In genomic region chr7:85705076-85705475, GRCh38 we compare ENCODE assay signal across 25 cellular contexts.
"Had no signal": no experiment of that assay in that cellular context is flagged by ENCODE, and none has a peak within 500 bp of the region (broad histone marks: within the 10 kb centered on the region; RNA-seq: fewer than 3 reads in every experiment).

No MANE protein-coding gene starts in this region.

- H3K27me3 Mint-ChIP-seq: dendritic cell treated with granulocyte-macrophage colony-stimulating factor and Interleukin-4, amounts not matched to agents 40 ng/mL and 50 ng/mL, for 4 days; naive B cell; natural killer cell treated with Interleukin-12 subunit alpha and Interleukin-12 subunit beta and Interleukin-15 and Interleukin-18, amount 100 ng/mL, for 72 hours; stimulated activated naive B cell treated with anti-CD40 and anti-IgM and Interleukin-4, amounts not matched to agents 10 μg/mL and 1 μg/mL and 100 μg/mL, for 72 hours; stimulated activated naive CD8-positive, alpha-beta T cell treated with anti-CD3 and anti-CD28 coated beads, Interleukin-15, Interleukin-2, amounts not matched to agents 100 ng/mL and 50 ng/mL, for 24 hours had no signal

- H3K4me1 Mint-ChIP-seq: naive B cell; neural crest cell; stimulated activated naive B cell treated with anti-CD40 and anti-IgM and Interleukin-4, amounts not matched to agents 10 μg/mL and 1 μg/mL and 100 μg/mL, for 72 hours had no signal

- H3K27ac Mint-ChIP-seq: dendritic cell treated with granulocyte-macrophage colony-stimulating factor and Interleukin-4, amounts not matched to agents 40 ng/mL and 50 ng/mL, for 4 days; mesothelial cell of epicardium; naive B cell; natural killer cell treated with Interleukin-12 subunit alpha and Interleukin-12 subunit beta and Interleukin-15 and Interleukin-18, amount 100 ng/mL, for 72 hours; stimulated activated naive B cell treated with anti-CD40 and anti-IgM and Interleukin-4, amounts not matched to agents 10 μg/mL and 1 μg/mL and 100 μg/mL, for 72 hours; stimulated activated naive CD8-positive, alpha-beta T cell treated with anti-CD3 and anti-CD28 coated beads, Interleukin-15, Interleukin-2, amounts not matched to agents 100 ng/mL and 50 ng/mL, for 24 hours had no signal

- DNase-seq: colonic mucosa; effector CD8-positive, alpha-beta T cell; gastrocnemius medialis; head of caudate nucleus; left cardiac atrium; left lung; mesenchymal stem cell; mucosa of descending colon; naive B cell; pancreas; right lobe of liver; small intestine; stimulated activated CD4-positive, alpha-beta T cell treated with anti-CD3 and anti-CD28 coated beads, Interleukin-15, amount 100 ng/mL, for 24 hours; stimulated activated CD4-positive, alpha-beta T cell treated with anti-CD3 and anti-CD28 coated beads, Interleukin-2, amount 100 ng/mL, for 48 hours; stimulated activated naive B cell treated with anti-CD40 and anti-IgM and Interleukin-4, amounts not matched to agents 10 μg/mL and 1 μg/mL and 100 μg/mL, for 72 hours; upper lobe of left lung had no signal

- H3K27me3 ChIP-seq: esophagus muscularis mucosa, gastrocnemius medialis, left lung, neutrophil, pancreas, right lobe of liver, tibial nerve, upper lobe of left lung had no signal

- H3K9me3 ChIP-seq: colonic mucosa, esophagus muscularis mucosa, gastrocnemius medialis, left lung, mucosa of descending colon, neutrophil, pancreas, right lobe of liver, thoracic aorta, tibial nerve, upper lobe of left lung had no signal

- H3K36me3 ChIP-seq: colonic mucosa, esophagus muscularis mucosa, gastrocnemius medialis, left lung, neutrophil, pancreas, right lobe of liver, thoracic aorta, tibial nerve, upper lobe of left lung had no signal

- H3K4me1 ChIP-seq: colonic mucosa, esophagus muscularis mucosa, gastrocnemius medialis, left lung, pancreas, right lobe of liver, tibial nerve, upper lobe of left lung had no signal

- ATAC-seq: gastrocnemius medialis; left cardiac atrium; left lung; mucosa of descending colon; natural killer cell treated with Interleukin-12 subunit alpha and Interleukin-12 subunit beta and Interleukin-15 and Interleukin-18, amount 100 ng/mL, for 72 hours; pancreas; right lobe of liver; stimulated activated naive B cell treated with anti-CD40 and anti-IgM and Interleukin-4, amounts not matched to agents 10 μg/mL and 1 μg/mL and 100 μg/mL, for 72 hours had no signal

- H3K9me3 Mint-ChIP-seq: dendritic cell treated with granulocyte-macrophage colony-stimulating factor and Interleukin-4, amounts not matched to agents 40 ng/mL and 50 ng/mL, for 4 days; naive B cell; neural crest cell; stimulated activated naive B cell treated with anti-CD40 and anti-IgM and Interleukin-4, amounts not matched to agents 10 μg/mL and 1 μg/mL and 100 μg/mL, for 72 hours had no signal

- H3K4me3 ChIP-seq: colonic mucosa, esophagus muscularis mucosa, gastrocnemius medialis, left lung, mucosa of descending colon, pancreas, right lobe of liver, thoracic aorta, tibial nerve, upper lobe of left lung had no signal

- H3K4me3 Mint-ChIP-seq: dendritic cell treated with granulocyte-macrophage colony-stimulating factor and Interleukin-4, amounts not matched to agents 40 ng/mL and 50 ng/mL, for 4 days; mesothelial cell of epicardium; naive B cell; natural killer cell treated with Interleukin-12 subunit alpha and Interleukin-12 subunit beta and Interleukin-15 and Interleukin-18, amount 100 ng/mL, for 72 hours; neural crest cell; stimulated activated naive B cell treated with anti-CD40 and anti-IgM and Interleukin-4, amounts not matched to agents 10 μg/mL and 1 μg/mL and 100 μg/mL, for 72 hours; stimulated activated naive CD8-positive, alpha-beta T cell treated with anti-CD3 and anti-CD28 coated beads, Interleukin-15, Interleukin-2, amounts not matched to agents 100 ng/mL and 50 ng/mL, for 24 hours had no signal

- H3K36me3 Mint-ChIP-seq: mesothelial cell of epicardium; naive B cell; natural killer cell treated with Interleukin-12 subunit alpha and Interleukin-12 subunit beta and Interleukin-15 and Interleukin-18, amount 100 ng/mL, for 72 hours; stimulated activated naive B cell treated with anti-CD40 and anti-IgM and Interleukin-4, amounts not matched to agents 10 μg/mL and 1 μg/mL and 100 μg/mL, for 72 hours had no signal
